Comparison of ENCODE assay signal across 2 cellular contexts in the genomic region with DNA sequence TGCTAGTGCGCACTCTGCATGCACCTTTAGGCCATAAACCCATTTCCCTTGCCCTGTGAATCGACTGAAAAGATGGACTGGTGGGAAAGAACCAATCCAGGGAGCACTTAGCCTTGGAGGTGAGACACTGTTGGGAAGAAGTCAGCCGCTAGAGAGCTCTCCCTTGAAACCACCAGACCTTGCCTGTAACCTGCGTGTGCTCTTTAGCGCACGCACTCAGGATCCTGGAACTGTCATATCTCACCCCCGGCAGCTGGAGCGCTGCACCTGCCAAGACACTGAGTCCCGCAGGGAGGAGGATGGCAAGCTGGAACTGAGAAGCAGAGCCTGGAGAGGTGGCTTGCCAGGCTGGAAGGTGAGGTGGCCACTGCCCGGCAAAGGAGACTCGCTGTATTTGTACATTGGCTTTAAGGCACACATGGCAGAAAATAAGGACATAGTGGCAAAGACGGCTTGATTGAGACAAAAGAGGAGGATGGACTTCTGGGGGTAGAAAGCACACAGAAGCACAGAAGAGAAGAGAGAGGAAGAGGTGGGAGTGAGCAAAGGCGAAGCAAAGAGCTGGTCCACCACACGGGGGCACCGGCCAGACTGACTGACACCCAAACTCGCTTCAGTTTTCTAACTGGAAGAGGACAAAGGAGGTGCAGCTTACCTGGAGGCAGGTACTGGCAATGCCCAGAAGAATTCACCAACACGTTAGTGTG. TPM values are rescaled to one million over a fixed set of nuclear protein-coding genes. Genes with fewer than 3 reads are reported as not detected.
"Had no signal": no experiment of that assay in that cellular context is flagged by ENCODE, and none has a peak within 500 bp of the region (broad histone marks: within the 10 kb centered on the region; RNA-seq: fewer than 3 reads in every experiment).

No MANE protein-coding gene starts in this region.

RNA-seq across cellular contexts. Expression of a gene that starts 16.8 kb away (rescaled TPM):
- total RNA-seq: HT-29 had no signal

RNA-seq across cellular contexts. Expression of a gene that starts 37.5 kb away (rescaled TPM):
- total RNA-seq: H7, HT-29 had no signal
